In the genomic region with DNA sequence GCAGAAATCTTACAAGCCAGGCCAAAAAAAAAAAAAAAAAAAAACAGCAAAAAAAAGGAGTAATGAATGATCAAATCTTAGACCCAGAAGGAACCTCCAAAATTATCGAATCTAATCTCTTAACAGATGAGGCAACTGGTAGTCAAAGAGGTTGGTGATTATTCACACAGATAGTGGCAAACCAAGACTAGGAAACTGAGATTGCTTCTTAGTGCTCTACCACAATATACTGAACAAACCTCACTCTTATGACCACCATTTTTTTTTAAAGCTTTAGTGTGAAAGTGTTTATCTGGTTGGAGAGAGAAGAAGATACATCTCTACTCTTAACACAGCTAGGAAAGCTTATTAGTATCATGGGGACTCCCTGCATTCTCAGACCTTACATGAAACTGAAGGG, we compare ENCODE assay signal across 24 cellular contexts. TPM values are rescaled to one million over a fixed set of nuclear protein-coding genes. Genes with fewer than 3 reads are reported as not detected.
DNase-seq lines count a peak whose midpoint lies in the region; ATAC-seq and TF ChIP-seq lines count a peak whose summit lies in the region.
"Had no signal": no experiment of that assay in that cellular context is flagged by ENCODE, and none has a peak within 500 bp of the region (broad histone marks: within the 10 kb centered on the region; RNA-seq: fewer than 3 reads in every experiment).

No MANE protein-coding gene starts in this region.

- no peak for DNase-seq in activated CD4-positive, alpha-beta T cell treated with anti-CD3 and anti-CD28 coated beads for 36 hours
- DNase-seq in activated CD4-positive, alpha-beta T cell treated with anti-CD3 and anti-CD28 coated beads, Interleukin-2, amount 50 U/mL, for 1 hour = no peak
- no peak for DNase-seq in CD8-positive, alpha-beta memory T cell
- no peak for DNase-seq in activated CD8-positive, alpha-beta T cell treated with anti-CD3 and anti-CD28 coated beads, Interleukin-2, amount 10 ng/mL, durations not matched to agents 7 days and 5 days
- DNase-seq in natural killer cell (no peak), GM19240 (ENCODE audit: insufficient read length, low spot score) (no peak)
- DNase-seq in activated T-helper 1 cell treated with anti-CD3 and anti-CD28 coated beads, Interleukin-12 subunit alpha, Interleukin-12 subunit beta, Interleukin-2, Interleukin-4 antibody, amounts not matched to agents 30 ng/mL and 10 ng/mL and 1 ng/mL, durations not matched to agents 14 hours and 24 hours and 36 hours (ENCODE audit: low spot score) = no peak
- DNase-seq: AML-193; C1 segment of cervical spinal cord; Calu3; CD8-positive, alpha-beta T cell; DMS153; KBM-7; NCI-H1092 treated with DMSO at 0.1 percent for 48 hours; NCI-H1436 treated with DMSO at 0.1 percent for 48 hours; NCI-H1930; NCI-H226; NCI-H510A treated with DMSO at 0.1 percent for 48 hours; NCI-H748 treated with DMSO at 0.1 percent for 48 hours; NK-92 treated with Interleukin-12 subunit alpha and Interleukin-12 subunit beta, amount 100 ng/mL, for 24 hours; SIG-M5 had no signal

- H3K27me3 Mint-ChIP-seq in activated CD4-positive, alpha-beta T cell treated with anti-CD3 and anti-CD28 coated beads for 36 hours = no peaks in the 10 kb centered on the region
- H3K27me3 Mint-ChIP-seq in CD8-positive, alpha-beta memory T cell = no peaks in the 10 kb centered on the region
- no peaks in the 10 kb centered on the region for H3K27me3 Mint-ChIP-seq in activated CD8-positive, alpha-beta T cell treated with anti-CD3 and anti-CD28 coated beads, Interleukin-2, amount 10 ng/mL, durations not matched to agents 7 days and 5 days (ENCODE audit: low read depth)
- H3K27me3 Mint-ChIP-seq in natural killer cell (ENCODE audit: low read depth in 2 of 2) = no peaks in the 10 kb centered on the region
- H3K27me3 Mint-ChIP-seq in activated T-helper 1 cell treated with anti-CD3 and anti-CD28 coated beads, Interleukin-12 subunit alpha, Interleukin-12 subunit beta, Interleukin-2, Interleukin-4 antibody, amounts not matched to agents 30 ng/mL and 10 ng/mL and 1 ng/mL, durations not matched to agents 14 hours and 24 hours and 36 hours (ENCODE audit: insufficient read depth) = no peaks in the 10 kb centered on the region

- H3K27me3 ChIP-seq in CD8-positive, alpha-beta memory T cell (ENCODE audit: insufficient read depth, low read length, poor library complexity, severe bottlenecking) = no peaks in the 10 kb centered on the region

- POLR2A ChIA-PET in activated CD4-positive, alpha-beta T cell treated with anti-CD3 and anti-CD28 coated beads for 36 hours (lab: Charles Lee) = interaction anchor here (0.6 to 0.8 kb wide), 3 partner anchors 11 to 453 kb away, joined by 3 to 6 read pairs (median 4); no protein-coding TSS in a partner anchor
- POLR2A ChIA-PET in CD8-positive, alpha-beta memory T cell (lab: Charles Lee) = interaction anchor here (0.7 kb wide), 1 partner anchor 12 kb away, joined by 14 read pairs; no protein-coding TSS in a partner anchor
- POLR2A ChIA-PET in activated CD8-positive, alpha-beta T cell treated with anti-CD3 and anti-CD28 coated beads, Interleukin-2, amount 10 ng/mL, durations not matched to agents 7 days and 5 days (lab: Charles Lee) = no interaction called here

- H3K9me3 Mint-ChIP-seq in activated CD4-positive, alpha-beta T cell treated with anti-CD3 and anti-CD28 coated beads for 36 hours (ENCODE audit: low read depth) = no peaks in the 10 kb centered on the region
- H3K9me3 Mint-ChIP-seq in CD8-positive, alpha-beta memory T cell = no peaks in the 10 kb centered on the region
- no peaks in the 10 kb centered on the region for H3K9me3 Mint-ChIP-seq in activated CD8-positive, alpha-beta T cell treated with anti-CD3 and anti-CD28 coated beads, Interleukin-2, amount 10 ng/mL, durations not matched to agents 7 days and 5 days (ENCODE audit: insufficient read depth)
- no peaks in the 10 kb centered on the region for H3K9me3 Mint-ChIP-seq in natural killer cell
- no peaks in the 10 kb centered on the region for H3K9me3 Mint-ChIP-seq in activated T-helper 1 cell treated with anti-CD3 and anti-CD28 coated beads, Interleukin-12 subunit alpha, Interleukin-12 subunit beta, Interleukin-2, Interleukin-4 antibody, amounts not matched to agents 30 ng/mL and 10 ng/mL and 1 ng/mL, durations not matched to agents 14 hours and 24 hours and 36 hours
- H3K9me3 Mint-ChIP-seq: CD8-positive, alpha-beta T cell had no signal

- no peak overlapping the region for H3K27ac Mint-ChIP-seq in activated CD4-positive, alpha-beta T cell treated with anti-CD3 and anti-CD28 coated beads for 36 hours
- H3K27ac Mint-ChIP-seq in CD8-positive, alpha-beta memory T cell = peak overlapping the region in 6 of 8 donors; percentile 14 to 72 (median 51)
- H3K27ac Mint-ChIP-seq in activated CD8-positive, alpha-beta T cell treated with anti-CD3 and anti-CD28 coated beads, Interleukin-2, amount 10 ng/mL, durations not matched to agents 7 days and 5 days = no peak overlapping the region
- peak overlapping the region; percentile 35 to 64 for H3K27ac Mint-ChIP-seq in natural killer cell
- H3K27ac Mint-ChIP-seq in activated T-helper 1 cell treated with anti-CD3 and anti-CD28 coated beads, Interleukin-12 subunit alpha, Interleukin-12 subunit beta, Interleukin-2, Interleukin-4 antibody, amounts not matched to agents 30 ng/mL and 10 ng/mL and 1 ng/mL, durations not matched to agents 14 hours and 24 hours and 36 hours = no peak overlapping the region
- H3K27ac Mint-ChIP-seq: CD8-positive, alpha-beta T cell had no signal

- no peak overlapping the region for H3K4me3 ChIP-seq in CD8-positive, alpha-beta memory T cell (ENCODE audit: low read length)

- H3K36me3 Mint-ChIP-seq in activated CD4-positive, alpha-beta T cell treated with anti-CD3 and anti-CD28 coated beads for 36 hours (ENCODE audit: low read depth) = peaks cover 34% of the 10 kb centered on the region
- H3K36me3 Mint-ChIP-seq in CD8-positive, alpha-beta memory T cell = peaks cover 9 to 84% (median 29%) of the 10 kb centered on the region in 3 donors
- H3K36me3 Mint-ChIP-seq in activated CD8-positive, alpha-beta T cell treated with anti-CD3 and anti-CD28 coated beads, Interleukin-2, amount 10 ng/mL, durations not matched to agents 7 days and 5 days (ENCODE audit: low read depth) = peaks cover 55% of the 10 kb centered on the region
- peaks cover 25% of the 10 kb centered on the region for H3K36me3 Mint-ChIP-seq in natural killer cell
- H3K36me3 Mint-ChIP-seq in activated T-helper 1 cell treated with anti-CD3 and anti-CD28 coated beads, Interleukin-12 subunit alpha, Interleukin-12 subunit beta, Interleukin-2, Interleukin-4 antibody, amounts not matched to agents 30 ng/mL and 10 ng/mL and 1 ng/mL, durations not matched to agents 14 hours and 24 hours and 36 hours (ENCODE audit: low read depth) = peaks cover 50% of the 10 kb centered on the region

- intact Hi-C loops in activated CD4-positive, alpha-beta T cell treated with anti-CD3 and anti-CD28 coated beads for 36 hours (cut with DNase I, micrococcal nuclease) = no loop called here
- intact Hi-C loops in natural killer cell (cut with micrococcal nuclease) = no loop called here
- intact Hi-C loops in activated T-helper 1 cell treated with anti-CD3 and anti-CD28 coated beads, Interleukin-12 subunit alpha, Interleukin-12 subunit beta, Interleukin-2, Interleukin-4 antibody, amounts not matched to agents 30 ng/mL and 10 ng/mL and 1 ng/mL, durations not matched to agents 14 hours and 24 hours and 36 hours (cut with micrococcal nuclease) = no loop called here

- peaks cover 24% of the 10 kb centered on the region for H3K36me3 ChIP-seq in CD8-positive, alpha-beta memory T cell (ENCODE audit: insufficient read depth, low read length)

- TF ChIP-seq CTCF in natural killer cell (IDR thresholded peaks at IDR 0.05) = no peak

- no peak overlapping the region for H3K27ac ChIP-seq in CD8-positive, alpha-beta memory T cell (ENCODE audit: low read depth, low read length)
- H3K27ac ChIP-seq: RWPE1 had no signal

- peaks cover 26% of the 10 kb centered on the region for H3K4me1 Mint-ChIP-seq in activated CD4-positive, alpha-beta T cell treated with anti-CD3 and anti-CD28 coated beads for 36 hours
- peaks cover 52 to 76% (median 73%) of the 10 kb centered on the region in 3 donors for H3K4me1 Mint-ChIP-seq in CD8-positive, alpha-beta memory T cell
- peaks cover 21% of the 10 kb centered on the region for H3K4me1 Mint-ChIP-seq in activated CD8-positive, alpha-beta T cell treated with anti-CD3 and anti-CD28 coated beads, Interleukin-2, amount 10 ng/mL, durations not matched to agents 7 days and 5 days (ENCODE audit: low read depth)
- H3K4me1 Mint-ChIP-seq in natural killer cell = peaks cover 35 to 43% of the 10 kb centered on the region in 2 donors
- H3K4me1 Mint-ChIP-seq in activated T-helper 1 cell treated with anti-CD3 and anti-CD28 coated beads, Interleukin-12 subunit alpha, Interleukin-12 subunit beta, Interleukin-2, Interleukin-4 antibody, amounts not matched to agents 30 ng/mL and 10 ng/mL and 1 ng/mL, durations not matched to agents 14 hours and 24 hours and 36 hours (ENCODE audit: low read depth) = peaks cover 29% of the 10 kb centered on the region

- H3K4me1 ChIP-seq in CD8-positive, alpha-beta memory T cell (ENCODE audit: insufficient read depth, low read length) = peaks cover 4% of the 10 kb centered on the region

- no peak overlapping the region for H3K4me3 Mint-ChIP-seq in activated CD4-positive, alpha-beta T cell treated with anti-CD3 and anti-CD28 coated beads for 36 hours
- no peak overlapping the region for H3K4me3 Mint-ChIP-seq in CD8-positive, alpha-beta memory T cell
- no peak overlapping the region for H3K4me3 Mint-ChIP-seq in activated CD8-positive, alpha-beta T cell treated with anti-CD3 and anti-CD28 coated beads, Interleukin-2, amount 10 ng/mL, durations not matched to agents 7 days and 5 days
- H3K4me3 Mint-ChIP-seq in natural killer cell = no peak overlapping the region
- no peak overlapping the region for H3K4me3 Mint-ChIP-seq in activated T-helper 1 cell treated with anti-CD3 and anti-CD28 coated beads, Interleukin-12 subunit alpha, Interleukin-12 subunit beta, Interleukin-2, Interleukin-4 antibody, amounts not matched to agents 30 ng/mL and 10 ng/mL and 1 ng/mL, durations not matched to agents 14 hours and 24 hours and 36 hours
- H3K4me3 Mint-ChIP-seq: CD8-positive, alpha-beta T cell had no signal

- CTCF ChIA-PET in activated CD4-positive, alpha-beta T cell treated with anti-CD3 and anti-CD28 coated beads for 36 hours (lab: Charles Lee) = interaction anchor here (1.0 kb wide), 1 partner anchor 97 kb away, joined by 3 read pairs; no protein-coding TSS in a partner anchor
- CTCF ChIA-PET in CD8-positive, alpha-beta memory T cell (lab: Charles Lee) = interaction anchor here (1.3 to 1.6 kb wide), 2 partner anchors 12 to 331 kb away, joined by 3 to 5 read pairs; no protein-coding TSS in a partner anchor
- CTCF ChIA-PET in activated CD8-positive, alpha-beta T cell treated with anti-CD3 and anti-CD28 coated beads, Interleukin-2, amount 10 ng/mL, durations not matched to agents 7 days and 5 days (lab: Charles Lee) = interaction anchor here (1.1 to 2.0 kb wide), 3 partner anchors 11 to 402 kb away, joined by 3 to 9 read pairs (median 4); no protein-coding TSS in a partner anchor

- ATAC-seq in activated CD4-positive, alpha-beta T cell treated with anti-CD3 and anti-CD28 coated beads for 36 hours = peak; percentile 16
- peak; percentile 31 for ATAC-seq in activated CD8-positive, alpha-beta T cell treated with anti-CD3 and anti-CD28 coated beads, Interleukin-2, amount 10 ng/mL, durations not matched to agents 7 days and 5 days
- ATAC-seq in natural killer cell = peak; percentile 21 to 62 (median 36)
- ATAC-seq in GM21390 (IDR thresholded peaks at IDR 0.05; ENCODE audit: unreplicated experiment) = no peak
- ATAC-seq: CD8-positive, alpha-beta T cell; HCT116 had no signal

- no peaks in the 10 kb centered on the region for H3K9me3 ChIP-seq in CD8-positive, alpha-beta memory T cell (ENCODE audit: low read length)

RNA-seq across cellular contexts. Expression of a gene that starts 17.3 kb away (rescaled TPM):
- total RNA-seq in activated CD4-positive, alpha-beta T cell treated with anti-CD3 and anti-CD28 coated beads for 36 hours = 10 to 100 TPM; 13.4 to 13.5 TPM
- total RNA-seq in CD8-positive, alpha-beta memory T cell = 10 to 100 TPM; 17.1 to 17.2 TPM
- polyA plus RNA-seq in CD8-positive, alpha-beta memory T cell = 16.4 TPM
- total RNA-seq in activated CD8-positive, alpha-beta T cell treated with anti-CD3 and anti-CD28 coated beads, Interleukin-2, amount 10 ng/mL, durations not matched to agents 7 days and 5 days = 10 to 100 TPM; 29.2 to 30.5 TPM
- total RNA-seq in natural killer cell = 100 to 1,000 TPM; 107 to 127 (median 114) TPM
- 14.8 and 16.5 TPM in 2 replicates for total RNA-seq in activated T-helper 1 cell treated with anti-CD3 and anti-CD28 coated beads, Interleukin-12 subunit alpha, Interleukin-12 subunit beta, Interleukin-2, Interleukin-4 antibody, amounts not matched to agents 30 ng/mL and 10 ng/mL and 1 ng/mL, durations not matched to agents 14 hours and 24 hours and 36 hours

Comparison
In these comparisons a context has a peak if more than half of its experiments do, and no peak if none do; other contexts are left out.
1. H3K27ac Mint-ChIP-seq: peak in CD8-positive, alpha-beta memory T cell (6 of 8) and natural killer cell (2 of 2); none in activated CD4-positive, alpha-beta T cell treated with anti-CD3 and anti-CD28 coated beads for 36 hours (single experiment), activated CD8-positive, alpha-beta T cell treated with anti-CD3 and anti-CD28 coated beads, Interleukin-2, amount 10 ng/mL, durations not matched to agents 7 days and 5 days (single experiment) and activated T-helper 1 cell treated with anti-CD3 and anti-CD28 coated beads, Interleukin-12 subunit alpha, Interleukin-12 subunit beta, Interleukin-2, Interleukin-4 antibody, amounts not matched to agents 30 ng/mL and 10 ng/mL and 1 ng/mL, durations not matched to agents 14 hours and 24 hours and 36 hours (single experiment).